ENCODE assay signal across 9 cellular contexts in genomic region chr10:80504897-80505465, GRCh38. TPM values are rescaled to one million over a fixed set of nuclear protein-coding genes. Genes with fewer than 3 reads are reported as not detected.
DNase-seq lines count a peak whose midpoint lies in the region; ATAC-seq, FAIRE-seq and TF ChIP-seq lines count a peak whose summit lies in the region.
"Had no signal": no experiment of that assay in that cellular context is flagged by ENCODE, and none has a peak within 500 bp of the region (broad histone marks: within the 10 kb centered on the region; RNA-seq: fewer than 3 reads in every experiment).

No MANE protein-coding gene starts in this region.

- TF ChIP-seq CTCF in Panc1 (IDR thresholded peaks at IDR 0.05), result no peak
- no peak for TF ChIP-seq CTCF in brain microvascular endothelial cell (IDR thresholded peaks at IDR 0.05; ENCODE audit: low read depth, low read length, missing control alignments)
- no peak for TF ChIP-seq CTCF in HepG2 (CRISPR knock-in tag; IDR thresholded peaks at IDR 0.05)

- intact Hi-C loops in Panc1 (cut with micrococcal nuclease; ENCODE audit: unreplicated experiment) (loop anchor here (1.0 to 5.0 kb wide), 2 partner anchors 61 to 123 kb away; no protein-coding TSS in a partner anchor), HepG2 (cut with micrococcal nuclease; ENCODE audit: unreplicated experiment) (loop anchor here (2.0 kb wide), 1 partner anchor 122 kb away; no protein-coding TSS in a partner anchor)

- DNase-seq in Panc1 (ENCODE audit: low read depth, low spot score) (no peak), brain microvascular endothelial cell (no peak), HepG2 (ENCODE audit: low spot score) (no peak), NCI-H1436 (lab: John Stamatoyannopoulos, UW) (no peak), SIG-M5 (lab: John Stamatoyannopoulos, UW) (no peak), NCI-H2171 (lab: John Stamatoyannopoulos, UW) (no peak)
- DNase-seq in stimulated activated CD4-positive, alpha-beta T cell treated with anti-CD3 and anti-CD28 coated beads, Interleukin-1b, Interleukin-23, amount 100 ng/mL, for 48 hours, result no peak
- DNase-seq: NCI-H2029 had no signal

- BruUV-seq in Panc1 (replicated peaks; lab: Mats Ljungman, UMichigan) (no TSS peak), HepG2 (replicated peaks; lab: Mats Ljungman, UMichigan) (no TSS peak)

- H3K4me1 ChIP-seq in Panc1 (ENCODE audit: control insufficient read depth, insufficient read depth, low read length) (0 out of 2 replicates have a peak, but pooled peaks cover under 1% of the 10 kb centered on the region), HepG2 (ENCODE audit: insufficient read depth, low read length) (peaks cover 77% of the 10 kb centered on the region), stomach smooth muscle (ENCODE audit: control insufficient read depth, insufficient read depth, low read length) (peaks cover 41% of the 10 kb centered on the region)

- CTCF ChIA-PET in Panc1 (lab: Charles Lee) (interaction anchor here (0.6 to 2.4 kb wide), 11 partner anchors 8 to 162 kb away, joined by 3 to 40 read pairs (median 5); no protein-coding TSS in a partner anchor), HepG2 (lab: Yijun Ruan, JAX; ENCODE audit: low intra/inter-chr PET ratio, low total read pairs) (interaction anchor here (1.8 to 3.2 kb wide), 2 partner anchors 60 to 122 kb away, joined by 9 to 65 read pairs; no protein-coding TSS in a partner anchor)

- WGBS in HepG2 (ENCODE audit: low lambda C conversion rate), result 76% methylated on average over 5 of the region's 5 CpGs

- H3K9ac ChIP-seq in HepG2 (ENCODE audit: insufficient read depth, low read depth, low read length) (peak overlapping the region; percentile 24), stomach smooth muscle (ENCODE audit: low read length in 2 of 2) (peak overlapping the region; percentile 24 to 36)

- POLR2A ChIA-PET in Panc1 (lab: Charles Lee), result no interaction called here
- POLR2A ChIA-PET in HepG2 (lab: Yijun Ruan, JAX), result interaction anchor here (1.0 to 3.9 kb wide), 14 partner anchors 12 to 232 kb away, joined by 3 to 58 read pairs (median 7); partner anchors contain the start of gene PRXL2A

- H3K27me3 ChIP-seq in Panc1 (ENCODE audit: control insufficient read depth, insufficient read depth, low read length) (no peaks in the 10 kb centered on the region), brain microvascular endothelial cell (replicated peaks) (no peaks in the 10 kb centered on the region), HepG2 (ENCODE audit: control insufficient read depth in 1 of 2, insufficient read depth in 2 of 2, low read length in 2 of 2) (no peaks in the 10 kb centered on the region), stomach smooth muscle (ENCODE audit: control insufficient read depth in 1 of 2, insufficient read depth in 2 of 2, low read length in 2 of 2) (no peaks in the 10 kb centered on the region)

- no peak overlapping the region for H2AFZ ChIP-seq in HepG2 (ENCODE audit: low read length)

- no peaks in the 10 kb centered on the region for H3K9me3 ChIP-seq in Panc1 (ENCODE audit: control insufficient read depth, insufficient read depth, low read depth, low read length)
- H3K9me3 ChIP-seq in HepG2 (ENCODE audit: low read length), result no peaks in the 10 kb centered on the region
- H3K9me3 ChIP-seq in stomach smooth muscle (ENCODE audit: control insufficient read depth in 2 of 2, low read length in 2 of 2), result no peaks in the 10 kb centered on the region

- TF ChIP-seq RAD21 in HepG2 (CRISPR knock-in tag; IDR thresholded peaks at IDR 0.05), result no peak

- H3K79me2 ChIP-seq in HepG2 (ENCODE audit: insufficient read depth, low read length), result peaks cover 55% of the 10 kb centered on the region

- H3K36me3 ChIP-seq in Panc1 (ENCODE audit: control insufficient read depth, insufficient read depth, low read length), result no peaks in the 10 kb centered on the region
- peaks cover 18% of the 10 kb centered on the region for H3K36me3 ChIP-seq in brain microvascular endothelial cell (replicated peaks)
- peaks cover 13 to 25% of the 10 kb centered on the region in 2 experiments for H3K36me3 ChIP-seq in HepG2 (replicated peaks in 1 of 2; ENCODE audit: control insufficient read depth in 1 of 2, insufficient read depth in 2 of 2, low read length in 2 of 2)
- peaks cover 5 to 6% of the 10 kb centered on the region in 2 donors for H3K36me3 ChIP-seq in stomach smooth muscle (ENCODE audit: control insufficient read depth in 2 of 2, insufficient read depth in 2 of 2, low read length in 2 of 2)

- H3K27ac ChIP-seq in Panc1 (ENCODE audit: low read length) (peak overlapping the region; percentile 40; the same call in 1 of the 2 replicates), brain microvascular endothelial cell (peak overlapping the region; percentile 91), HepG2 (ENCODE audit: extremely low read length, insufficient read depth, low read length) (peak overlapping the region; percentile 58), stomach smooth muscle (ENCODE audit: low read length) (peak overlapping the region; percentile 24)

- in situ Hi-C loops in Panc1 (cut with HindIII; ENCODE audit: low pct_unique_long_range_greater_than_20kb, low sequenced_read_pairs) (no loop called here), brain microvascular endothelial cell (cut with HindIII; ENCODE audit: low pct_ligation_motif_present, low sequenced_read_pairs) (loop anchor here (10.0 kb wide), 1 partner anchor 50 kb away; the partner anchor contains the start of gene TSPAN14), HepG2 (cut with HindIII; ENCODE audit: extremely low pct_ligation_motif_present, low pct_unique_long_range_greater_than_20kb) (loop anchor here (5.0 to 25.0 kb wide), 3 partner anchors 48 to 243 kb away; no protein-coding TSS in a partner anchor)

- H3K4me3 ChIP-seq in Panc1 (ENCODE audit: low read depth in 2 of 2, low read length in 2 of 2), result no peak overlapping the region
- no peak overlapping the region for H3K4me3 ChIP-seq in brain microvascular endothelial cell (ENCODE audit: low read depth, low read length)
- H3K4me3 ChIP-seq in HepG2 (replicated peaks in 1 of 3; ENCODE audit: insufficient read depth in 1 of 3, low read depth in 2 of 3, low read length in 3 of 3), result peak overlapping the region in 1 of 3 experiments; percentile 14; a peak in 1 of 6 replicates
- H3K4me3 ChIP-seq in stomach smooth muscle (ENCODE audit: low read length in 2 of 2), result no peak overlapping the region

- H3K4me2 ChIP-seq in HepG2 (ENCODE audit: low read depth, low read length), result peak overlapping the region; percentile 37; the same call in 1 of the 2 replicates

- no peak for TF ChIP-seq EP300 in HepG2 (IDR thresholded peaks at IDR 0.05; ENCODE audit: low read depth in 2 of 2, low read length in 2 of 2)
- no peak for TF ChIP-seq EP300 in HepG2 (CRISPR knock-in tag; IDR thresholded peaks at IDR 0.05; ENCODE audit: borderline replicate concordance)

- H4K20me1 ChIP-seq in HepG2 (ENCODE audit: insufficient read depth, low read length), result peaks cover 10% of the 10 kb centered on the region; the same call in 1 of the 2 replicates

- ATAC-seq in Panc1, result peak; percentile 57
- ATAC-seq in HepG2, result peak; percentile 37

- FAIRE-seq in HepG2 (lab: Jason Lieb, UNC), result no peak

- TF ChIP-seq POLR2A in HepG2 (IDR thresholded peaks at IDR 0.05; ENCODE audit: insufficient read depth in 1 of 2, low read depth in 2 of 2, low read length in 2 of 2), result no peak

RNA-seq across cellular contexts. Expression of gene SH2D4B, which starts 32.7 kb away (rescaled TPM):
- total RNA-seq in Panc1 (2021; ENCODE audit: unreplicated experiment) (0.10 TPM), HepG2 (2016; rRNA removed; fragmentation: Illumina TruSeq; extraction: Trizol) (not detected in 2 replicates)
- polyA plus RNA-seq in Panc1 (2012; ENCODE audit: insufficient read length), result not detected
- total RNA-seq in HepG2 (2016; cell fraction: cytosol; rRNA removed; fragmentation: Illumina TruSeq; extraction: Trizol; ENCODE audit: low read depth), result 0.09 TPM in 1 of 2 replicates, not detected in the other
- total RNA-seq in HepG2 (2016; cell fraction: insoluble cytoplasmic fraction; rRNA removed; fragmentation: Illumina TruSeq; extraction: Trizol), result not detected in 2 replicates
- total RNA-seq in HepG2 (2016; cell fraction: membrane; rRNA removed; fragmentation: Illumina TruSeq; extraction: Trizol), result not detected in 2 replicates
- total RNA-seq in HepG2 (2016; cell fraction: nucleus; rRNA removed; fragmentation: Illumina TruSeq; extraction: Trizol), result 0.09 TPM in 1 of 2 replicates, not detected in the other
- polyA plus RNA-seq in HepG2 (2011; rRNA removed), result not detected in 2 replicates
- not detected in 2 replicates for polyA plus RNA-seq in HepG2 (2011; cell fraction: cytosol; rRNA removed)
- polyA plus RNA-seq in HepG2 (2011; cell fraction: nucleus; rRNA removed), result 0.03 TPM in 1 of 2 replicates, not detected in the other
- polyA plus RNA-seq in HepG2 (2012), result not detected in 2 replicates
- polyA plus RNA-seq in HepG2 (2016; cell fraction: cytosol; fragmentation: Illumina TruSeq; extraction: Trizol; ENCODE audit: low read depth), result not detected in 2 replicates
- not detected in 2 replicates for polyA plus RNA-seq in HepG2 (2016; cell fraction: insoluble cytoplasmic fraction; fragmentation: Illumina TruSeq; extraction: Trizol; ENCODE audit: low read depth)
- polyA plus RNA-seq in HepG2 (2016; cell fraction: membrane; fragmentation: Illumina TruSeq; extraction: Trizol; ENCODE audit: low read depth), result not detected in 2 replicates
- not detected in 2 replicates for polyA plus RNA-seq in HepG2 (2016; cell fraction: nucleus; fragmentation: Illumina TruSeq; extraction: Trizol; ENCODE audit: insufficient read depth, low read depth)
- polyA minus RNA-seq in HepG2 (2011; rRNA and poly(A)+ RNA removed; ENCODE audit: low replicate concordance), result 0.04 and 0.12 TPM in 2 replicates
- not detected in 2 replicates for polyA minus RNA-seq in HepG2 (2011; cell fraction: cytosol; rRNA and poly(A)+ RNA removed)
- not detected in 2 replicates for polyA minus RNA-seq in HepG2 (2011; cell fraction: nucleus; rRNA and poly(A)+ RNA removed)

RNA-seq across cellular contexts. Expression of gene TSPAN14, which starts 50.9 kb away (rescaled TPM):
- total RNA-seq in Panc1 (2021; ENCODE audit: unreplicated experiment), result 39.0 TPM
- 48.4 TPM for polyA plus RNA-seq in Panc1 (2012; ENCODE audit: insufficient read length)
- total RNA-seq in HepG2 (2016; rRNA removed; fragmentation: Illumina TruSeq; extraction: Trizol), result 17.4 and 24.1 TPM in 2 replicates
- 5.0 and 6.4 TPM in 2 replicates for total RNA-seq in HepG2 (2016; cell fraction: cytosol; rRNA removed; fragmentation: Illumina TruSeq; extraction: Trizol; ENCODE audit: low read depth)
- 16.0 and 24.8 TPM in 2 replicates for total RNA-seq in HepG2 (2016; cell fraction: insoluble cytoplasmic fraction; rRNA removed; fragmentation: Illumina TruSeq; extraction: Trizol)
- total RNA-seq in HepG2 (2016; cell fraction: membrane; rRNA removed; fragmentation: Illumina TruSeq; extraction: Trizol), result 15.7 and 18.1 TPM in 2 replicates
- 28.9 and 38.5 TPM in 2 replicates for total RNA-seq in HepG2 (2016; cell fraction: nucleus; rRNA removed; fragmentation: Illumina TruSeq; extraction: Trizol)
- polyA plus RNA-seq in HepG2 (2011; rRNA removed), result 73.8 and 80.6 TPM in 2 replicates
- polyA plus RNA-seq in HepG2 (2011; cell fraction: cytosol; rRNA removed), result 66.9 and 68.7 TPM in 2 replicates
- polyA plus RNA-seq in HepG2 (2011; cell fraction: nucleus; rRNA removed), result 64.3 and 75.0 TPM in 2 replicates
- 36.4 and 39.6 TPM in 2 replicates for polyA plus RNA-seq in HepG2 (2012)
- polyA plus RNA-seq in HepG2 (2016; cell fraction: cytosol; fragmentation: Illumina TruSeq; extraction: Trizol; ENCODE audit: low read depth), result 6.7 and 7.8 TPM in 2 replicates
- 19.6 and 25.9 TPM in 2 replicates for polyA plus RNA-seq in HepG2 (2016; cell fraction: insoluble cytoplasmic fraction; fragmentation: Illumina TruSeq; extraction: Trizol; ENCODE audit: low read depth)
- 15.4 and 16.2 TPM in 2 replicates for polyA plus RNA-seq in HepG2 (2016; cell fraction: membrane; fragmentation: Illumina TruSeq; extraction: Trizol; ENCODE audit: low read depth)
- 59.1 and 62.2 TPM in 2 replicates for polyA plus RNA-seq in HepG2 (2016; cell fraction: nucleus; fragmentation: Illumina TruSeq; extraction: Trizol; ENCODE audit: insufficient read depth, low read depth)
- 22.0 and 139 TPM in 2 replicates for polyA minus RNA-seq in HepG2 (2011; rRNA and poly(A)+ RNA removed; ENCODE audit: low replicate concordance)
- 48.1 and 54.0 TPM in 2 replicates for polyA minus RNA-seq in HepG2 (2011; cell fraction: cytosol; rRNA and poly(A)+ RNA removed)
- 39.9 and 48.0 TPM in 2 replicates for polyA minus RNA-seq in HepG2 (2011; cell fraction: nucleus; rRNA and poly(A)+ RNA removed)

Comparison
In these comparisons a context has a peak if more than half of its experiments do, and no peak if none do; other contexts are left out.
1. H3K27ac ChIP-seq: peak in every context shown above with its lines; median percentile 91 in brain microvascular endothelial cell; 58 in HepG2; 40 in Panc1; 24 in stomach smooth muscle.